Comparison of ENCODE assay signal across 24 cellular contexts in genomic region chr10:48934672-48935071, GRCh38. TPM values are rescaled to one million over a fixed set of nuclear protein-coding genes. Genes with fewer than 3 reads are reported as not detected.
"Had no signal": no experiment of that assay in that cellular context is flagged by ENCODE, and none has a peak within 500 bp of the region (broad histone marks: within the 10 kb centered on the region; RNA-seq: fewer than 3 reads in every experiment).

No MANE protein-coding gene starts in this region.

- H3K4me1 ChIP-seq: heart right ventricle, prostate gland, transverse colon had no signal

- H3K27me3 ChIP-seq: heart right ventricle, ovary, transverse colon had no signal

- H3K9me3 Mint-ChIP-seq: activated CD4-positive, alpha-beta memory T cell treated with anti-CD3 and anti-CD28 coated beads for 36 hours; activated naive CD8-positive, alpha-beta T cell treated with anti-CD3 and anti-CD28 coated beads for 36 hours; activated T-cell treated with anti-CD3 and anti-CD28 coated beads, Interleukin-2, amount 50 U/mL, for 24 hours; activated T-helper 2 cell treated with anti-CD3 and anti-CD28 coated beads, Interferon-gamma antibody, Interleukin-2, Interleukin-4, amounts not matched to agents 10 μg/mL and 5 μg/mL and 100 μg/mL, durations not matched to agents 14 hours and 24 hours and 36 hours; naive thymus-derived CD4-positive, alpha-beta T cell; stimulated activated effector memory CD8-positive, alpha-beta T cell treated with anti-CD3 and anti-CD28 coated beads, Interleukin-12 subunit alpha, Interleukin-12 subunit beta, amount 100 ng/mL, for 72 hours had no signal

- H3K36me3 ChIP-seq: heart right ventricle, ovary, prostate gland, transverse colon had no signal

- H3K27ac ChIP-seq: ovary, prostate gland had no signal

- H3K9me3 ChIP-seq: heart right ventricle, ovary, prostate gland, transverse colon had no signal

- H3K36me3 Mint-ChIP-seq: activated CD4-positive, alpha-beta memory T cell treated with anti-CD3 and anti-CD28 coated beads for 36 hours; activated naive CD8-positive, alpha-beta T cell treated with anti-CD3 and anti-CD28 coated beads for 36 hours; naive thymus-derived CD4-positive, alpha-beta T cell; stimulated activated effector memory CD8-positive, alpha-beta T cell treated with anti-CD3 and anti-CD28 coated beads, Interleukin-12 subunit alpha, Interleukin-12 subunit beta, amount 100 ng/mL, for 72 hours had no signal

- H3K4me1 Mint-ChIP-seq: activated naive CD8-positive, alpha-beta T cell treated with anti-CD3 and anti-CD28 coated beads for 36 hours; stimulated activated effector memory CD8-positive, alpha-beta T cell treated with anti-CD3 and anti-CD28 coated beads, Interleukin-12 subunit alpha, Interleukin-12 subunit beta, amount 100 ng/mL, for 72 hours had no signal

- H3K4me3 Mint-ChIP-seq: activated CD4-positive, alpha-beta memory T cell treated with anti-CD3 and anti-CD28 coated beads for 36 hours; activated naive CD8-positive, alpha-beta T cell treated with anti-CD3 and anti-CD28 coated beads for 36 hours; activated T-cell treated with anti-CD3 and anti-CD28 coated beads, Interleukin-2, amount 50 U/mL, for 24 hours; naive thymus-derived CD4-positive, alpha-beta T cell; stimulated activated effector memory CD8-positive, alpha-beta T cell treated with anti-CD3 and anti-CD28 coated beads, Interleukin-12 subunit alpha, Interleukin-12 subunit beta, amount 100 ng/mL, for 72 hours had no signal

- DNase-seq: activated CD4-positive, alpha-beta memory T cell treated with anti-CD3 and anti-CD28 coated beads for 36 hours; activated CD4-positive, alpha-beta T cell treated with anti-CD3 and anti-CD28 coated beads for 48 hours; activated CD4-positive, CD25-positive, alpha-beta regulatory T cell; activated naive CD4-positive, alpha-beta T cell treated with Interleukin-2 at 50 U/mL for 16 hours; activated naive CD8-positive, alpha-beta T cell treated with anti-CD3 and anti-CD28 coated beads for 36 hours; activated T-cell treated with anti-CD3 and anti-CD28 coated beads, Interleukin-2, amount 50 U/mL, for 24 hours; cerebellar nuclear complex; erythroblast; foreskin fibroblast; heart right ventricle; left cardiac atrium; naive thymus-derived CD4-positive, alpha-beta T cell; ovary; stimulated activated CD4-positive, alpha-beta T cell treated with anti-CD3 and anti-CD28 coated beads, Interleukin-12 subunit alpha, Interleukin-12 subunit beta, amount 100 ng/mL, for 4 hours; stimulated activated CD4-positive, alpha-beta T cell treated with anti-CD3 and anti-CD28 coated beads, Interleukin-1b, Interleukin-23, amount 100 ng/mL, for 48 hours; transverse colon had no signal

- ATAC-seq: naive thymus-derived CD4-positive, alpha-beta T cell; stimulated activated effector memory CD8-positive, alpha-beta T cell treated with anti-CD3 and anti-CD28 coated beads, Interleukin-12 subunit alpha, Interleukin-12 subunit beta, amount 100 ng/mL, for 72 hours had no signal

- H3K27ac Mint-ChIP-seq: activated CD4-positive, alpha-beta memory T cell treated with anti-CD3 and anti-CD28 coated beads for 36 hours; activated naive CD8-positive, alpha-beta T cell treated with anti-CD3 and anti-CD28 coated beads for 36 hours; activated T-cell treated with anti-CD3 and anti-CD28 coated beads, Interleukin-2, amount 50 U/mL, for 24 hours; activated T-helper 2 cell treated with anti-CD3 and anti-CD28 coated beads, Interferon-gamma antibody, Interleukin-2, Interleukin-4, amounts not matched to agents 10 μg/mL and 5 μg/mL and 100 μg/mL, durations not matched to agents 14 hours and 24 hours and 36 hours; naive thymus-derived CD4-positive, alpha-beta T cell; stimulated activated effector memory CD8-positive, alpha-beta T cell treated with anti-CD3 and anti-CD28 coated beads, Interleukin-12 subunit alpha, Interleukin-12 subunit beta, amount 100 ng/mL, for 72 hours had no signal

- H3K4me3 ChIP-seq: ovary, prostate gland, transverse colon had no signal

- H3K27me3 Mint-ChIP-seq: activated naive CD8-positive, alpha-beta T cell treated with anti-CD3 and anti-CD28 coated beads for 36 hours; activated T-cell treated with anti-CD3 and anti-CD28 coated beads, Interleukin-2, amount 50 U/mL, for 24 hours; naive thymus-derived CD4-positive, alpha-beta T cell had no signal

RNA-seq across cellular contexts. Expression of gene LRRC18, which starts 5.0 kb away (rescaled TPM):
- total RNA-seq: activated CD4-positive, alpha-beta memory T cell treated with anti-CD3 and anti-CD28 coated beads for 36 hours; activated naive CD8-positive, alpha-beta T cell treated with anti-CD3 and anti-CD28 coated beads for 36 hours; activated T-helper 2 cell treated with anti-CD3 and anti-CD28 coated beads, Interferon-gamma antibody, Interleukin-2, Interleukin-4, amounts not matched to agents 10 μg/mL and 5 μg/mL and 100 μg/mL, durations not matched to agents 14 hours and 24 hours and 36 hours; left cardiac atrium; lower leg skin; naive thymus-derived CD4-positive, alpha-beta T cell; SK-MEL-5; T-helper 1 cell treated with Interleukin-12 subunit alpha and Interleukin-12 subunit beta and Interleukin-4 antibody, amounts not matched to agents 30 ng/mL and 1 ng/mL, for 36 hours; temporal lobe; transverse colon had no signal
- polyA plus RNA-seq: fibroblast of lung; heart right ventricle; naive thymus-derived CD4-positive, alpha-beta T cell had no signal
